ENCODE assay signal across 2 cellular contexts in the genomic region with DNA sequence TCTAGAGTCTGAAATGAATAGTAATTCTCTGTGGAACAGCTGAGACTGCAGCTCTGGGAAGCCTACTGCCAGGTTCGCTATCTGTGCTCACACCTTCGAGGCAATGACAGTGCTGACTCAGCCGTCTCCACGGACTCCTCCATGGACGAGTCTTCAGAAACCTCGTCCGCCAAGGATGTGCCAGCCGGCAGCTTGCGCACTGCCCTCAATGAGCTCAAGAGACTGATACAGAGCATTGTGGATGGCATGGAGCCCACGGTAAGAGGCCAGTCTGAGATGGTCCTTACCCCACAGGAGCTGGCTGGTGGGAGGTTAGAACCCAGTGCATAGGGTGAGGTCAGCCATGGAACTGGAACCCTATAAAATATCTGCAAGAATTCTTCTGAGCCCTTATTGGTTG.
TF ChIP-seq lines count a peak whose summit lies in the region.

No MANE protein-coding gene starts in this region.

TF ChIP-seq in K562, 482 proteins besides CTCF, POLR2A, EP300 and RAD21 (continued from another document):
- TF ChIP-seq, protein P1, sequence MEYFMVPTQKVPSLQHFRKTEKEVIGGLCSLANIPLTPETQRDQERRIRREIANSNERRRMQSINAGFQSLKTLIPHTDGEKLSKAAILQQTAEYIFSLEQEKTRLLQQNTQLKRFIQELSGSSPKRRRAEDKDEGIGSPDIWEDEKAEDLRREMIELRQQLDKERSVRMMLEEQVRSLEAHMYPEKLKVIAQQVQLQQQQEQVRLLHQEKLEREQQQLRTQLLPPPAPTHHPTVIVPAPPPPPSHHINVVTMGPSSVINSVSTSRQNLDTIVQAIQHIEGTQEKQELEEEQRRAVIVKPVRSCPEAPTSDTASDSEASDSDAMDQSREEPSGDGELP (CRISPR knock-in tag; IDR thresholded peaks at IDR 0.05; ENCODE audit: borderline replicate concordance), result peak; percentile 30; the same call in 1 of the 2 replicates
- TF ChIP-seq C11orf30 (IDR thresholded peaks at IDR 0.05; ENCODE audit: low read depth) (peak; percentile 88), L3MBTL2 (IDR thresholded peaks at IDR 0.05) (peak; percentile 42; the same call in 1 of the 2 replicates), MAFF (IDR thresholded peaks at IDR 0.05; ENCODE audit: low read length) (peak; percentile 62), ZNF175 (CRISPR knock-in tag; IDR thresholded peaks at IDR 0.05; ENCODE audit: low read depth) (no peak), CEBPB (tag; IDR thresholded peaks at IDR 0.05) (no peak), TCF3 (CRISPR knock-in tag; IDR thresholded peaks at IDR 0.05) (peak; percentile 40; the same call in 1 of the 2 replicates), ZNF717 (CRISPR knock-in tag; IDR thresholded peaks at IDR 0.05) (no peak), TAL1 (IDR thresholded peaks at IDR 0.05) (peak; percentile 18; the same call in 1 of the 2 replicates), SAP30 (IDR thresholded peaks at IDR 0.05; ENCODE audit: borderline replicate concordance, insufficient read depth, low read depth, low read length, poor library complexity, severe bottlenecking) (no peak), NFE2 (IDR thresholded peaks at IDR 0.05; ENCODE audit: low read depth) (peak; percentile 30; the same call in 1 of the 2 replicates), ARID1B (IDR thresholded peaks at IDR 0.05) (peak; percentile 39; the same call in 1 of the 2 replicates), ZNF316 (IDR thresholded peaks at IDR 0.05) (peak; percentile 93), MAFG (tag; conservative IDR thresholded peaks at IDR 0.05) (peak; percentile 84), RBM14 (IDR thresholded peaks at IDR 0.05; ENCODE audit: borderline replicate concordance, insufficient read depth, low read depth, low read length) (no peak)
- TF ChIP-seq, protein P2, sequence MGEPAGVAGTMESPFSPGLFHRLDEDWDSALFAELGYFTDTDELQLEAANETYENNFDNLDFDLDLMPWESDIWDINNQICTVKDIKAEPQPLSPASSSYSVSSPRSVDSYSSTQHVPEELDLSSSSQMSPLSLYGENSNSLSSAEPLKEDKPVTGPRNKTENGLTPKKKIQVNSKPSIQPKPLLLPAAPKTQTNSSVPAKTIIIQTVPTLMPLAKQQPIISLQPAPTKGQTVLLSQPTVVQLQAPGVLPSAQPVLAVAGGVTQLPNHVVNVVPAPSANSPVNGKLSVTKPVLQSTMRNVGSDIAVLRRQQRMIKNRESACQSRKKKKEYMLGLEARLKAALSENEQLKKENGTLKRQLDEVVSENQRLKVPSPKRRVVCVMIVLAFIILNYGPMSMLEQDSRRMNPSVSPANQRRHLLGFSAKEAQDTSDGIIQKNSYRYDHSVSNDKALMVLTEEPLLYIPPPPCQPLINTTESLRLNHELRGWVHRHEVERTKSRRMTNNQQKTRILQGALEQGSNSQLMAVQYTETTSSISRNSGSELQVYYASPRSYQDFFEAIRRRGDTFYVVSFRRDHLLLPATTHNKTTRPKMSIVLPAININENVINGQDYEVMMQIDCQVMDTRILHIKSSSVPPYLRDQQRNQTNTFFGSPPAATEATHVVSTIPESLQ (CRISPR knock-in tag; IDR thresholded peaks at IDR 0.05), result no peak
- TF ChIP-seq, protein P3, sequence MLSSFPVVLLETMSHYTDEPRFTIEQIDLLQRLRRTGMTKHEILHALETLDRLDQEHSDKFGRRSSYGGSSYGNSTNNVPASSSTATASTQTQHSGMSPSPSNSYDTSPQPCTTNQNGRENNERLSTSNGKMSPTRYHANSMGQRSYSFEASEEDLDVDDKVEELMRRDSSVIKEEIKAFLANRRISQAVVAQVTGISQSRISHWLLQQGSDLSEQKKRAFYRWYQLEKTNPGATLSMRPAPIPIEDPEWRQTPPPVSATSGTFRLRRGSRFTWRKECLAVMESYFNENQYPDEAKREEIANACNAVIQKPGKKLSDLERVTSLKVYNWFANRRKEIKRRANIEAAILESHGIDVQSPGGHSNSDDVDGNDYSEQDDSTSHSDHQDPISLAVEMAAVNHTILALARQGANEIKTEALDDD (IDR thresholded peaks at IDR 0.05), result no peak
- TF ChIP-seq, protein P4, sequence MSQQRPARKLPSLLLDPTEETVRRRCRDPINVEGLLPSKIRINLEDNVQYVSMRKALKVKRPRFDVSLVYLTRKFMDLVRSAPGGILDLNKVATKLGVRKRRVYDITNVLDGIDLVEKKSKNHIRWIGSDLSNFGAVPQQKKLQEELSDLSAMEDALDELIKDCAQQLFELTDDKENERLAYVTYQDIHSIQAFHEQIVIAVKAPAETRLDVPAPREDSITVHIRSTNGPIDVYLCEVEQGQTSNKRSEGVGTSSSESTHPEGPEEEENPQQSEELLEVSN (IDR thresholded peaks at IDR 0.05; ENCODE audit: borderline replicate concordance in 1 of 2, extremely low read depth in 1 of 2, insufficient read depth in 1 of 2, insufficient read length in 1 of 2, low read depth in 1 of 2, low read length in 1 of 2, poor library complexity in 1 of 2, severe bottlenecking in 1 of 2), result peak in 1 of 2 experiments; percentile 38
- TF ChIP-seq, protein P5, sequence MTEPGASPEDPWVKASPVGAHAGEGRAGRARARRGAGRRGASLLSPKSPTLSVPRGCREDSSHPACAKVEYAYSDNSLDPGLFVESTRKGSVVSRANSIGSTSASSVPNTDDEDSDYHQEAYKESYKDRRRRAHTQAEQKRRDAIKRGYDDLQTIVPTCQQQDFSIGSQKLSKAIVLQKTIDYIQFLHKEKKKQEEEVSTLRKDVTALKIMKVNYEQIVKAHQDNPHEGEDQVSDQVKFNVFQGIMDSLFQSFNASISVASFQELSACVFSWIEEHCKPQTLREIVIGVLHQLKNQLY (CRISPR knock-in tag; conservative IDR thresholded peaks at IDR 0.05), result no peak

TF ChIP-seq in GM23338, 12 proteins besides CTCF, POLR2A, EP300 and RAD21 (continued from another document):
- TF ChIP-seq NANOG (IDR thresholded peaks at IDR 0.05; ENCODE audit: borderline replicate concordance) (no peak), ZNF114 (CRISPR knock-in tag; IDR thresholded peaks at IDR 0.05) (no peak), CREB1 (CRISPR knock-in tag; IDR thresholded peaks at IDR 0.05; ENCODE audit: low read depth) (no peak), ZNF331 (CRISPR knock-in tag; IDR thresholded peaks at IDR 0.05; ENCODE audit: low read depth) (no peak), EZH2phosphoT487 (IDR thresholded peaks at IDR 0.05; ENCODE audit: unreplicated experiment) (no peak), EZH2 (IDR thresholded peaks at IDR 0.05; ENCODE audit: low read depth, unreplicated experiment) (no peak)
- TF ChIP-seq, protein P6, sequence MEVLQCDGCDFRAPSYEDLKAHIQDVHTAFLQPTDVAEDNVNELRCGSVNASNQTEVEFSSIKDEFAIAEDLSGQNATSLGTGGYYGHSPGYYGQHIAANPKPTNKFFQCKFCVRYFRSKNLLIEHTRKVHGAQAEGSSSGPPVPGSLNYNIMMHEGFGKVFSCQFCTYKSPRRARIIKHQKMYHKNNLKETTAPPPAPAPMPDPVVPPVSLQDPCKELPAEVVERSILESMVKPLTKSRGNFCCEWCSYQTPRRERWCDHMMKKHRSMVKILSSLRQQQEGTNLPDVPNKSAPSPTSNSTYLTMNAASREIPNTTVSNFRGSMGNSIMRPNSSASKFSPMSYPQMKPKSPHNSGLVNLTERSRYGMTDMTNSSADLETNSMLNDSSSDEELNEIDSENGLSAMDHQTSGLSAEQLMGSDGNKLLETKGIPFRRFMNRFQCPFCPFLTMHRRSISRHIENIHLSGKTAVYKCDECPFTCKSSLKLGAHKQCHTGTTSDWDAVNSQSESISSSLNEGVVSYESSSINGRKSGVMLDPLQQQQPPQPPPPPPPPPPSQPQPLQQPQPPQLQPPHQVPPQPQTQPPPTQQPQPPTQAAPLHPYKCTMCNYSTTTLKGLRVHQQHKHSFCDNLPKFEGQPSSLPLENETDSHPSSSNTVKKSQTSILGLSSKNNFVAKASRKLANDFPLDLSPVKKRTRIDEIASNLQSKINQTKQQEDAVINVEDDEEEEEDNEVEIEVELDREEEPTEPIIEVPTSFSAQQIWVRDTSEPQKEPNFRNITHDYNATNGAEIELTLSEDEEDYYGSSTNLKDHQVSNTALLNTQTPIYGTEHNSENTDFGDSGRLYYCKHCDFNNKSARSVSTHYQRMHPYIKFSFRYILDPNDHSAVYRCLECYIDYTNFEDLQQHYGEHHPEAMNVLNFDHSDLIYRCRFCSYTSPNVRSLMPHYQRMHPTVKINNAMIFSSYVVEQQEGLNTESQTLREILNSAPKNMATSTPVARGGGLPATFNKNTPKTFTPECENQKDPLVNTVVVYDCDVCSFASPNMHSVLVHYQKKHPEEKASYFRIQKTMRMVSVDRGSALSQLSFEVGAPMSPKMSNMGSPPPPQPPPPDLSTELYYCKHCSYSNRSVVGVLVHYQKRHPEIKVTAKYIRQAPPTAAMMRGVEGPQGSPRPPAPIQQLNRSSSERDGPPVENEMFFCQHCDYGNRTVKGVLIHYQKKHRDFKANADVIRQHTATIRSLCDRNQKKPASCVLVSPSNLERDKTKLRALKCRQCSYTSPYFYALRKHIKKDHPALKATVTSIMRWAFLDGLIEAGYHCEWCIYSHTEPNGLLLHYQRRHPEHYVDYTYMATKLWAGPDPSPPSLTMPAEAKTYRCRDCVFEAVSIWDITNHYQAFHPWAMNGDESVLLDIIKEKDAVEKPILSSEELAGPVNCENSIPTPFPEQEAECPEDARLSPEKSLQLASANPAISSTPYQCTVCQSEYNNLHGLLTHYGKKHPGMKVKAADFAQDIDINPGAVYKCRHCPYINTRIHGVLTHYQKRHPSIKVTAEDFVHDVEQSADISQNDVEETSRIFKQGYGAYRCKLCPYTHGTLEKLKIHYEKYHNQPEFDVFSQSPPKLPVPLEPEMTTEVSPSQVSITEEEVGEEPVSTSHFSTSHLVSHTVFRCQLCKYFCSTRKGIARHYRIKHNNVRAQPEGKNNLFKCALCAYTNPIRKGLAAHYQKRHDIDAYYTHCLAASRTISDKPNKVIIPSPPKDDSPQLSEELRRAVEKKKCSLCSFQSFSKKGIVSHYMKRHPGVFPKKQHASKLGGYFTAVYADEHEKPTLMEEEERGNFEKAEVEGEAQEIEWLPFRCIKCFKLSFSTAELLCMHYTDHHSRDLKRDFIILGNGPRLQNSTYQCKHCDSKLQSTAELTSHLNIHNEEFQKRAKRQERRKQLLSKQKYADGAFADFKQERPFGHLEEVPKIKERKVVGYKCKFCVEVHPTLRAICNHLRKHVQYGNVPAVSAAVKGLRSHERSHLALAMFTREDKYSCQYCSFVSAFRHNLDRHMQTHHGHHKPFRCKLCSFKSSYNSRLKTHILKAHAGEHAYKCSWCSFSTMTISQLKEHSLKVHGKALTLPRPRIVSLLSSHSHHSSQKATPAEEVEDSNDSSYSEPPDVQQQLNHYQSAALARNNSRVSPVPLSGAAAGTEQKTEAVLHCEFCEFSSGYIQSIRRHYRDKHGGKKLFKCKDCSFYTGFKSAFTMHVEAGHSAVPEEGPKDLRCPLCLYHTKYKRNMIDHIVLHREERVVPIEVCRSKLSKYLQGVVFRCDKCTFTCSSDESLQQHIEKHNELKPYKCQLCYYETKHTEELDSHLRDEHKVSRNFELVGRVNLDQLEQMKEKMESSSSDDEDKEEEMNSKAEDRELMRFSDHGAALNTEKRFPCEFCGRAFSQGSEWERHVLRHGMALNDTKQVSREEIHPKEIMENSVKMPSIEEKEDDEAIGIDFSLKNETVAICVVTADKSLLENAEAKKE (CRISPR knock-in tag; IDR thresholded peaks at IDR 0.05), result no peak
- TF ChIP-seq, protein P7, sequence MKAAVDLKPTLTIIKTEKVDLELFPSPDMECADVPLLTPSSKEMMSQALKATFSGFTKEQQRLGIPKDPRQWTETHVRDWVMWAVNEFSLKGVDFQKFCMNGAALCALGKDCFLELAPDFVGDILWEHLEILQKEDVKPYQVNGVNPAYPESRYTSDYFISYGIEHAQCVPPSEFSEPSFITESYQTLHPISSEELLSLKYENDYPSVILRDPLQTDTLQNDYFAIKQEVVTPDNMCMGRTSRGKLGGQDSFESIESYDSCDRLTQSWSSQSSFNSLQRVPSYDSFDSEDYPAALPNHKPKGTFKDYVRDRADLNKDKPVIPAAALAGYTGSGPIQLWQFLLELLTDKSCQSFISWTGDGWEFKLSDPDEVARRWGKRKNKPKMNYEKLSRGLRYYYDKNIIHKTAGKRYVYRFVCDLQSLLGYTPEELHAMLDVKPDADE (IDR thresholded peaks at IDR 0.05), result no peak
- TF ChIP-seq, protein P8, sequence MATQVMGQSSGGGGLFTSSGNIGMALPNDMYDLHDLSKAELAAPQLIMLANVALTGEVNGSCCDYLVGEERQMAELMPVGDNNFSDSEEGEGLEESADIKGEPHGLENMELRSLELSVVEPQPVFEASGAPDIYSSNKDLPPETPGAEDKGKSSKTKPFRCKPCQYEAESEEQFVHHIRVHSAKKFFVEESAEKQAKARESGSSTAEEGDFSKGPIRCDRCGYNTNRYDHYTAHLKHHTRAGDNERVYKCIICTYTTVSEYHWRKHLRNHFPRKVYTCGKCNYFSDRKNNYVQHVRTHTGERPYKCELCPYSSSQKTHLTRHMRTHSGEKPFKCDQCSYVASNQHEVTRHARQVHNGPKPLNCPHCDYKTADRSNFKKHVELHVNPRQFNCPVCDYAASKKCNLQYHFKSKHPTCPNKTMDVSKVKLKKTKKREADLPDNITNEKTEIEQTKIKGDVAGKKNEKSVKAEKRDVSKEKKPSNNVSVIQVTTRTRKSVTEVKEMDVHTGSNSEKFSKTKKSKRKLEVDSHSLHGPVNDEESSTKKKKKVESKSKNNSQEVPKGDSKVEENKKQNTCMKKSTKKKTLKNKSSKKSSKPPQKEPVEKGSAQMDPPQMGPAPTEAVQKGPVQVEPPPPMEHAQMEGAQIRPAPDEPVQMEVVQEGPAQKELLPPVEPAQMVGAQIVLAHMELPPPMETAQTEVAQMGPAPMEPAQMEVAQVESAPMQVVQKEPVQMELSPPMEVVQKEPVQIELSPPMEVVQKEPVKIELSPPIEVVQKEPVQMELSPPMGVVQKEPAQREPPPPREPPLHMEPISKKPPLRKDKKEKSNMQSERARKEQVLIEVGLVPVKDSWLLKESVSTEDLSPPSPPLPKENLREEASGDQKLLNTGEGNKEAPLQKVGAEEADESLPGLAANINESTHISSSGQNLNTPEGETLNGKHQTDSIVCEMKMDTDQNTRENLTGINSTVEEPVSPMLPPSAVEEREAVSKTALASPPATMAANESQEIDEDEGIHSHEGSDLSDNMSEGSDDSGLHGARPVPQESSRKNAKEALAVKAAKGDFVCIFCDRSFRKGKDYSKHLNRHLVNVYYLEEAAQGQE (IDR thresholded peaks at IDR 0.05; ENCODE audit: unreplicated experiment), result no peak
